30 cellular contexts compared by ENCODE assay signal in genomic region chr9:2285411-2285810, GRCh38.
DNase-seq lines count a peak whose midpoint lies in the region; ATAC-seq and TF ChIP-seq lines count a peak whose summit lies in the region.
"Had no signal": no experiment of that assay in that cellular context is flagged by ENCODE, and none has a peak within 500 bp of the region (broad histone marks: within the 10 kb centered on the region; RNA-seq: fewer than 3 reads in every experiment).

No MANE protein-coding gene starts in this region.

- no peak for TF ChIP-seq POLR2A in right lobe of liver (IDR thresholded peaks at IDR 0.05)

- CTCF ChIA-PET in CD4-positive, alpha-beta memory T cell (lab: Charles Lee; ENCODE audit: partially characterized antibody) = no interaction called here

- no peak overlapping the region for H3K4me3 ChIP-seq in CD4-positive, alpha-beta memory T cell (ENCODE audit: low read length in 2 of 2)
- no peak overlapping the region for H3K4me3 ChIP-seq in right lobe of liver
- H3K4me3 ChIP-seq: heart left ventricle, lower lobe of right lung, Peyer's patch, SJCRH30, skin epidermis had no signal

- H3K4me1 ChIP-seq in foreskin keratinocyte (peaks cover 3% of the 10 kb centered on the region), right lobe of liver (peaks cover 0 to 11% (median 0%) of the 10 kb centered on the region in 4 donors)
- H3K4me1 ChIP-seq in CD4-positive, alpha-beta memory T cell (ENCODE audit: insufficient read depth, low read length) = no peaks in the 10 kb centered on the region
- H3K4me1 ChIP-seq: heart left ventricle, lower lobe of right lung, Peyer's patch had no signal

- H3K27ac ChIP-seq in foreskin keratinocyte = no peak overlapping the region
- no peak overlapping the region for H3K27ac ChIP-seq in CD4-positive, alpha-beta memory T cell (ENCODE audit: low read depth, low read length)
- H3K27ac ChIP-seq in right lobe of liver = no peak overlapping the region
- H3K27ac ChIP-seq: heart left ventricle, lower lobe of right lung, Peyer's patch, SJCRH30, skin epidermis had no signal

- H3K27me3 ChIP-seq in foreskin keratinocyte = peaks cover 3% of the 10 kb centered on the region
- H3K27me3 ChIP-seq in CD4-positive, alpha-beta memory T cell (ENCODE audit: insufficient read depth, low read length) = no peaks in the 10 kb centered on the region
- H3K27me3 ChIP-seq in right lobe of liver = no peaks in the 10 kb centered on the region
- H3K27me3 ChIP-seq: heart left ventricle, Peyer's patch, SJCRH30 had no signal

- no peak overlapping the region for H3K4me3 Mint-ChIP-seq in CD4-positive, alpha-beta memory T cell
- H3K4me3 Mint-ChIP-seq in HFFc6 = no peak overlapping the region
- H3K4me3 Mint-ChIP-seq: activated B cell treated with CpG ODN at 0.5 μM for 24 hours; activated T-helper 1 cell treated with anti-CD3 and anti-CD28 coated beads, Interleukin-12 subunit alpha, Interleukin-12 subunit beta, Interleukin-2, Interleukin-4 antibody, amounts not matched to agents 30 ng/mL and 10 ng/mL and 1 ng/mL, durations not matched to agents 14 hours and 24 hours and 36 hours; CD8-positive, alpha-beta T cell; H9; natural killer cell treated with Interleukin-12 subunit alpha and Interleukin-12 subunit beta and Interleukin-15 and Interleukin-18, amount 100 ng/mL, for 72 hours; stimulated activated naive CD8-positive, alpha-beta T cell treated with anti-CD3 and anti-CD28 coated beads, Interleukin-15, Interleukin-2, amounts not matched to agents 100 ng/mL and 50 ng/mL, for 24 hours had no signal

- peaks cover under 1 to 13% of the 10 kb centered on the region in 2 donors for H3K27me3 Mint-ChIP-seq in CD4-positive, alpha-beta memory T cell
- peaks cover 9% of the 10 kb centered on the region for H3K27me3 Mint-ChIP-seq in HFFc6 (ENCODE audit: insufficient read depth)

- no peak overlapping the region for H3K27ac Mint-ChIP-seq in CD4-positive, alpha-beta memory T cell
- no peak overlapping the region for H3K27ac Mint-ChIP-seq in HFFc6
- H3K27ac Mint-ChIP-seq: activated B cell treated with CpG ODN at 0.5 μM for 24 hours; activated T-helper 1 cell treated with anti-CD3 and anti-CD28 coated beads, Interleukin-12 subunit alpha, Interleukin-12 subunit beta, Interleukin-2, Interleukin-4 antibody, amounts not matched to agents 30 ng/mL and 10 ng/mL and 1 ng/mL, durations not matched to agents 14 hours and 24 hours and 36 hours; CD8-positive, alpha-beta T cell; natural killer cell treated with Interleukin-12 subunit alpha and Interleukin-12 subunit beta and Interleukin-15 and Interleukin-18, amount 100 ng/mL, for 72 hours; stimulated activated naive CD8-positive, alpha-beta T cell treated with anti-CD3 and anti-CD28 coated beads, Interleukin-15, Interleukin-2, amounts not matched to agents 100 ng/mL and 50 ng/mL, for 24 hours had no signal

- WGBS in right lobe of liver (ENCODE audit: insufficient coverage, low coverage, low lambda C conversion rate, missing lambda C conversion rate) = 84% methylated on average over 2 of the region's 2 CpGs

- TF ChIP-seq CTCF in foreskin keratinocyte (conservative IDR thresholded peaks at IDR 0.05) = no peak
- no peak for TF ChIP-seq CTCF in right lobe of liver (IDR thresholded peaks at IDR 0.05)
- TF ChIP-seq CTCF in HFFc6 (IDR thresholded peaks at IDR 0.05) = no peak

- intact Hi-C loops in CD4-positive, alpha-beta memory T cell (cut with micrococcal nuclease) = loop anchor here (10.0 kb wide), 1 partner anchor 61 kb away; no protein-coding TSS in a partner anchor
- intact Hi-C loops in right lobe of liver (cut with DNase I) = no loop called here

- POLR2A ChIA-PET in CD4-positive, alpha-beta memory T cell (lab: Charles Lee; ENCODE audit: partially characterized antibody) = no interaction called here

- DNase-seq in NCI-H2107 treated with DMSO at 0.1 percent for 48 hours (lab: John Stamatoyannopoulos, UW; ENCODE audit: unreplicated experiment) = peak; percentile 89
- DNase-seq in NCI-H2107 (lab: John Stamatoyannopoulos, UW) = no peak
- peak; percentile 39 for DNase-seq in NCI-H1105 (lab: John Stamatoyannopoulos, UW)
- DNase-seq in NCI-H774 (lab: John Stamatoyannopoulos, UW) = peak; percentile 29
- DNase-seq in foreskin keratinocyte = peak; percentile 44 to 69
- no peak for DNase-seq in CD4-positive, alpha-beta memory T cell
- no peak for DNase-seq in right lobe of liver
- no peak for DNase-seq in HFFc6
- DNase-seq: activated B cell treated with CpG ODN at 0.5 μM for 24 hours; activated CD4-positive, alpha-beta T cell treated with anti-CD3 and anti-CD28 coated beads, Interleukin-2, amount 50 U/mL, for 4 hours; activated naive CD4-positive, alpha-beta T cell treated with anti-CD3 and anti-CD28 coated beads, Interleukin-2, amount 50 U/mL, for 16 hours; amygdala; CD8-positive, alpha-beta T cell; DMS79; effector CD4-positive, alpha-beta T cell; erythroblast; GF-D8; H9; heart left ventricle; KBM-7; lower lobe of right lung; MM.1S; NCI-H1694; NCI-H446; Peyer's patch; SJCRH30 had no signal

- no peaks in the 10 kb centered on the region for H3K36me3 Mint-ChIP-seq in CD4-positive, alpha-beta memory T cell
- no peaks in the 10 kb centered on the region for H3K36me3 Mint-ChIP-seq in HFFc6 (ENCODE audit: low read depth)
- H3K36me3 Mint-ChIP-seq: CD8-positive, alpha-beta T cell; natural killer cell treated with Interleukin-12 subunit alpha and Interleukin-12 subunit beta and Interleukin-15 and Interleukin-18, amount 100 ng/mL, for 72 hours had no signal

- ATAC-seq in foreskin keratinocyte = peak; percentile 89
- ATAC-seq in right lobe of liver = no peak
- ATAC-seq: CD8-positive, alpha-beta T cell; heart left ventricle; lower lobe of right lung; natural killer cell treated with Interleukin-12 subunit alpha and Interleukin-12 subunit beta and Interleukin-15 and Interleukin-18, amount 100 ng/mL, for 72 hours had no signal

- H3K9me3 ChIP-seq in CD4-positive, alpha-beta memory T cell (ENCODE audit: control insufficient read depth in 1 of 2, low read length in 2 of 2) = no peaks in the 10 kb centered on the region
- H3K9me3 ChIP-seq in right lobe of liver = no peaks in the 10 kb centered on the region
- H3K9me3 ChIP-seq: heart left ventricle, lower lobe of right lung, Peyer's patch, SJCRH30 had no signal

- H3K4me1 Mint-ChIP-seq in CD4-positive, alpha-beta memory T cell = no peaks in the 10 kb centered on the region
- H3K4me1 Mint-ChIP-seq in HFFc6 (ENCODE audit: low read depth) = no peaks in the 10 kb centered on the region
- H3K4me1 Mint-ChIP-seq: activated B cell treated with CpG ODN at 0.5 μM for 24 hours had no signal

- H3K9me3 Mint-ChIP-seq in CD4-positive, alpha-beta memory T cell = no peaks in the 10 kb centered on the region
- H3K9me3 Mint-ChIP-seq in HFFc6 = no peaks in the 10 kb centered on the region
- H3K9me3 Mint-ChIP-seq: activated B cell treated with CpG ODN at 0.5 μM for 24 hours; activated T-helper 1 cell treated with anti-CD3 and anti-CD28 coated beads, Interleukin-12 subunit alpha, Interleukin-12 subunit beta, Interleukin-2, Interleukin-4 antibody, amounts not matched to agents 30 ng/mL and 10 ng/mL and 1 ng/mL, durations not matched to agents 14 hours and 24 hours and 36 hours; CD8-positive, alpha-beta T cell; H9; natural killer cell treated with Interleukin-12 subunit alpha and Interleukin-12 subunit beta and Interleukin-15 and Interleukin-18, amount 100 ng/mL, for 72 hours; stimulated activated naive CD8-positive, alpha-beta T cell treated with anti-CD3 and anti-CD28 coated beads, Interleukin-15, Interleukin-2, amounts not matched to agents 100 ng/mL and 50 ng/mL, for 24 hours had no signal

- H3K36me3 ChIP-seq in CD4-positive, alpha-beta memory T cell (ENCODE audit: insufficient read depth, low read length) = no peaks in the 10 kb centered on the region
- no peaks in the 10 kb centered on the region for H3K36me3 ChIP-seq in right lobe of liver
- H3K36me3 ChIP-seq: heart left ventricle, lower lobe of right lung, Peyer's patch, SJCRH30 had no signal

Comparison
In these comparisons a context has a peak if more than half of its experiments do, and no peak if none do; other contexts are left out.
1. DNase-seq: peak in NCI-H2107 treated with DMSO at 0.1 percent for 48 hours (single experiment), NCI-H1105 (single experiment), NCI-H774 (single experiment) and foreskin keratinocyte (2 of 2); none in NCI-H2107 (single experiment), CD4-positive, alpha-beta memory T cell (0 of 5), right lobe of liver (0 of 3) and HFFc6 (single experiment).